8 cellular contexts compared by ENCODE assay signal in genomic region chrX:78321809-78322208, GRCh38. TPM values are rescaled to one million over a fixed set of nuclear protein-coding genes. Genes with fewer than 3 reads are reported as not detected.
DNase-seq lines count a peak whose midpoint lies in the region; ATAC-seq lines count a peak whose summit lies in the region.

No MANE protein-coding gene starts in this region.

- peaks cover 9% of the 10 kb centered on the region for H3K4me1 ChIP-seq in effector memory CD4-positive, alpha-beta T cell (ENCODE audit: control insufficient read depth, insufficient read depth, low read length, poor library complexity, severe bottlenecking)
- H3K4me1 ChIP-seq in aorta (ENCODE audit: control insufficient read depth in 1 of 2, insufficient read depth in 2 of 2, low read length in 2 of 2): no peaks in the 10 kb centered on the region

- 33 to 55% methylated on average over 2 of the region's 2 CpGs for WGBS in aorta, 2 donors

- peak overlapping the region; percentile 23 for H3K27ac ChIP-seq in effector memory CD4-positive, alpha-beta T cell (ENCODE audit: insufficient read depth, low read length, poor library complexity, severe bottlenecking)
- H3K27ac ChIP-seq in aorta (ENCODE audit: low read depth in 1 of 2, low read length in 2 of 2): no peak overlapping the region

- H3K9me3 ChIP-seq in effector memory CD4-positive, alpha-beta T cell (ENCODE audit: control insufficient read depth, low read length): no peaks in the 10 kb centered on the region
- H3K9me3 ChIP-seq in aorta (ENCODE audit: control insufficient read depth, low read length): no peaks in the 10 kb centered on the region

- ATAC-seq in GM19025 (IDR thresholded peaks at IDR 0.05; ENCODE audit: low read depth, unreplicated experiment): peak; percentile 98
- ATAC-seq in HG03108 (IDR thresholded peaks at IDR 0.05; ENCODE audit: unreplicated experiment): peak; percentile 95
- peak; percentile 54 for ATAC-seq in aorta (ENCODE audit: low FRiP score)

- intact Hi-C loops in aorta (cut with DNase I): no loop called here

- no peak overlapping the region for H3K4me3 ChIP-seq in effector memory CD4-positive, alpha-beta T cell (ENCODE audit: insufficient read depth, low read depth, low read length, poor library complexity, severe bottlenecking)
- H3K4me3 ChIP-seq in aorta (ENCODE audit: low read length in 2 of 2): no peak overlapping the region

- peak; percentile 83 to 86 for DNase-seq in AML-193 (lab: John Stamatoyannopoulos, UW)
- peak in 4 of 5 donors; percentile 21 to 79 (median 26) for DNase-seq in T-helper 1 cell
- peak in 2 of 3 donors; percentile 27 to 37 for DNase-seq in effector memory CD4-positive, alpha-beta T cell
- DNase-seq in aorta: peak in 1 of 2 donors; percentile 66
- no peak for DNase-seq in NCI-H345 (lab: John Stamatoyannopoulos, UW)
- DNase-seq in DMS114 treated with DMSO at 0.1 percent for 48 hours (lab: John Stamatoyannopoulos, UW; ENCODE audit: unreplicated experiment): no peak

- H3K27me3 ChIP-seq in effector memory CD4-positive, alpha-beta T cell (replicated peaks; ENCODE audit: control insufficient read depth, insufficient read depth, low read length, poor library complexity, severe bottlenecking): no peaks in the 10 kb centered on the region
- H3K27me3 ChIP-seq in aorta (ENCODE audit: control insufficient read depth in 1 of 2, insufficient read depth in 2 of 2, low read length in 1 of 2): no peaks in the 10 kb centered on the region

- no peaks in the 10 kb centered on the region for H3K36me3 ChIP-seq in effector memory CD4-positive, alpha-beta T cell (ENCODE audit: control insufficient read depth, insufficient read depth, low read length)
- no peaks in the 10 kb centered on the region for H3K36me3 ChIP-seq in aorta (ENCODE audit: control insufficient read depth in 1 of 2, insufficient read depth in 2 of 2, low read length in 1 of 2)

RNA-seq across cellular contexts. Expression of gene CYSLTR1, which starts 5.6 kb away (rescaled TPM):
- total RNA-seq in aorta: 1 to 10 TPM; 3.0 to 6.5 TPM
- 1 to 10 TPM in 1 of 2 donors, under 1 TPM in 1; 0.33 to 1.9 TPM for polyA plus RNA-seq in aorta

Comparison
In these comparisons a context has a peak if more than half of its experiments do, and no peak if none do; other contexts are left out.
1. DNase-seq: peak in AML-193 (2 of 2), T-helper 1 cell (4 of 5) and effector memory CD4-positive, alpha-beta T cell (2 of 3); none in NCI-H345 (single experiment) and DMS114 treated with DMSO at 0.1 percent for 48 hours (single experiment).
2. Peak in every context shown above with its lines, with median percentiles within 50 percentile points of each other: ATAC-seq.